Comparison of ENCODE assay signal across 11 cellular contexts in the genomic region with DNA sequence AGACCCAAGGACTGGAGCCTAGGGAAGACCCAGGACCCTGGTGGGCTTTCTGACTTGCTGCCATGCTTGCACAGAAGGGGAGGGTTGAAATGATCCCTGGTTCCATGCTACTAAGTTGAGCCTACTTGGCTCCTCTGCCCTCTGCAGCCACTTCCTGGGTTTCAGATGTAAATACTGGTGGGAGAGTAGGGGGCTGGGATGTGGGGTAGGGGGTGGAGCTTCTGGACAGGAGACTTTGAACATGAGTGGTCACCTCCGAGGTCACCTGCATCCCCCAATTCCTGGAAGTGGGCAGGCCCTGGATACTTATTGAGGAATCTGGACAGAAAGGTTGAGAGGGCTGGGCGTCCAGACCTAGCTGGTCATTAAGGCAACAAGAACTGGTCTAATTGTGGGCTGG. TPM values are rescaled to one million over a fixed set of nuclear protein-coding genes. Genes with fewer than 3 reads are reported as not detected.
A peak's percentile ranks its signal among the peaks of the same experiment; 100 is the strongest.
DNase-seq lines count a peak whose midpoint lies in the region; ATAC-seq and TF ChIP-seq lines count a peak whose summit lies in the region.
"Had no signal": no experiment of that assay in that cellular context is flagged by ENCODE, and none has a peak within 500 bp of the region (broad histone marks: within the 10 kb centered on the region; RNA-seq: fewer than 3 reads in every experiment).

No MANE protein-coding gene starts in this region.

- H3K4me1 Mint-ChIP-seq in activated naive CD8-positive, alpha-beta T cell (ENCODE audit: low read depth): peaks cover 46% of the 10 kb centered on the region
- peaks cover 31% of the 10 kb centered on the region for H3K4me1 Mint-ChIP-seq in activated naive CD8-positive, alpha-beta T cell treated with anti-CD3 and anti-CD28 coated beads, Interleukin-2, amount 50 U/mL, for 24 hours
- peaks cover 44% of the 10 kb centered on the region for H3K4me1 Mint-ChIP-seq in T-helper 17 cell
- H3K4me1 Mint-ChIP-seq in activated CD8-positive, alpha-beta memory T cell treated with anti-CD3 and anti-CD28 coated beads, Interleukin-2, amount 10 ng/mL, durations not matched to agents 7 days and 5 days: peaks cover 31% of the 10 kb centered on the region

- H3K9me3 ChIP-seq in T-helper 17 cell (ENCODE audit: control insufficient read depth, low read length, poor library complexity, severe bottlenecking) (no peaks in the 10 kb centered on the region), lower lobe of right lung (no peaks in the 10 kb centered on the region), thyroid gland (no peaks in the 10 kb centered on the region)

- 60 to 100% methylated on average over 2 of the region's 2 CpGs for WGBS in thyroid gland, 2 donors

- no peak overlapping the region for H3K4me3 ChIP-seq in lower lobe of right lung
- H3K4me3 ChIP-seq in thyroid gland (replicated peaks in 1 of 3): no peak overlapping the region
- H3K4me3 ChIP-seq: SK-N-MC had no signal

- TF ChIP-seq CTCF in lower lobe of right lung (IDR thresholded peaks at IDR 0.05) (no peak), thyroid gland (IDR thresholded peaks at IDR 0.05) (no peak)

- no peaks in the 10 kb centered on the region for H3K36me3 Mint-ChIP-seq in activated naive CD8-positive, alpha-beta T cell
- H3K36me3 Mint-ChIP-seq in activated naive CD8-positive, alpha-beta T cell treated with anti-CD3 and anti-CD28 coated beads, Interleukin-2, amount 50 U/mL, for 24 hours (ENCODE audit: low read depth): no peaks in the 10 kb centered on the region
- H3K36me3 Mint-ChIP-seq in T-helper 17 cell (ENCODE audit: low read depth): peaks cover 2% of the 10 kb centered on the region
- no peaks in the 10 kb centered on the region for H3K36me3 Mint-ChIP-seq in activated CD8-positive, alpha-beta memory T cell treated with anti-CD3 and anti-CD28 coated beads, Interleukin-2, amount 10 ng/mL, durations not matched to agents 7 days and 5 days

- ATAC-seq in activated naive CD8-positive, alpha-beta T cell treated with anti-CD3 and anti-CD28 coated beads, Interleukin-2, amount 50 U/mL, for 24 hours: no peak
- ATAC-seq in T-helper 17 cell: no peak
- ATAC-seq in lower lobe of right lung: no peak
- ATAC-seq in activated CD8-positive, alpha-beta memory T cell treated with anti-CD3 and anti-CD28 coated beads, Interleukin-2, amount 10 ng/mL, durations not matched to agents 7 days and 5 days: no peak
- no peak for ATAC-seq in GM21381 (IDR thresholded peaks at IDR 0.05; ENCODE audit: unreplicated experiment)

- no peak for TF ChIP-seq POLR2A in thyroid gland (IDR thresholded peaks at IDR 0.05)

- H3K4me3 Mint-ChIP-seq in activated naive CD8-positive, alpha-beta T cell: peak overlapping the region; percentile 30
- no peak overlapping the region for H3K4me3 Mint-ChIP-seq in activated naive CD8-positive, alpha-beta T cell treated with anti-CD3 and anti-CD28 coated beads, Interleukin-2, amount 50 U/mL, for 24 hours
- peak overlapping the region; percentile 68 for H3K4me3 Mint-ChIP-seq in T-helper 17 cell
- no peak overlapping the region for H3K4me3 Mint-ChIP-seq in activated CD8-positive, alpha-beta memory T cell treated with anti-CD3 and anti-CD28 coated beads, Interleukin-2, amount 10 ng/mL, durations not matched to agents 7 days and 5 days

- intact Hi-C loops in lower lobe of right lung (cut with DNase I): no loop called here
- intact Hi-C loops in thyroid gland (cut with DNase I): loop anchor here (5.0 kb wide), 1 partner anchor 94 kb away; no protein-coding TSS in a partner anchor

- peak overlapping the region; percentile 46 for H3K27ac Mint-ChIP-seq in activated naive CD8-positive, alpha-beta T cell
- H3K27ac Mint-ChIP-seq in activated naive CD8-positive, alpha-beta T cell treated with anti-CD3 and anti-CD28 coated beads, Interleukin-2, amount 50 U/mL, for 24 hours: no peak overlapping the region
- H3K27ac Mint-ChIP-seq in T-helper 17 cell: peak overlapping the region; percentile 91
- no peak overlapping the region for H3K27ac Mint-ChIP-seq in activated CD8-positive, alpha-beta memory T cell treated with anti-CD3 and anti-CD28 coated beads, Interleukin-2, amount 10 ng/mL, durations not matched to agents 7 days and 5 days

- no peak overlapping the region for H3K27ac ChIP-seq in lower lobe of right lung
- H3K27ac ChIP-seq in thyroid gland: peak overlapping the region in 2 of 3 donors; percentile 8 to 99
- H3K27ac ChIP-seq: SK-N-MC had no signal

- H3K27me3 ChIP-seq in lower lobe of right lung (ENCODE audit: low read depth): no peaks in the 10 kb centered on the region
- H3K27me3 ChIP-seq in thyroid gland: no peaks in the 10 kb centered on the region

- no peak for DNase-seq in activated naive CD8-positive, alpha-beta T cell treated with anti-CD3 and anti-CD28 coated beads, Interleukin-2, amount 50 U/mL, for 24 hours
- DNase-seq in T-helper 17 cell: no peak
- peak; percentile 30 for DNase-seq in lower lobe of right lung
- no peak for DNase-seq in thyroid gland
- no peak for DNase-seq in GOT3 (lab: John Stamatoyannopoulos, UW)
- no peak for DNase-seq in activated CD8-positive, alpha-beta memory T cell treated with anti-CD3 and anti-CD28 coated beads, Interleukin-2, amount 10 ng/mL, durations not matched to agents 7 days and 5 days
- DNase-seq: activated CD8-positive, alpha-beta memory T cell treated with anti-CD3 and anti-CD28 coated beads, Interleukin-2, amount 50 U/mL, for 48 hours; NCI-H446 had no signal

- no peaks in the 10 kb centered on the region for H3K27me3 Mint-ChIP-seq in activated naive CD8-positive, alpha-beta T cell
- peaks cover 2% of the 10 kb centered on the region for H3K27me3 Mint-ChIP-seq in activated naive CD8-positive, alpha-beta T cell treated with anti-CD3 and anti-CD28 coated beads, Interleukin-2, amount 50 U/mL, for 24 hours
- H3K27me3 Mint-ChIP-seq in T-helper 17 cell: no peaks in the 10 kb centered on the region
- H3K27me3 Mint-ChIP-seq in activated CD8-positive, alpha-beta memory T cell treated with anti-CD3 and anti-CD28 coated beads, Interleukin-2, amount 10 ng/mL, durations not matched to agents 7 days and 5 days: peaks cover 9% of the 10 kb centered on the region

- no peaks in the 10 kb centered on the region for H3K36me3 ChIP-seq in lower lobe of right lung
- no peaks in the 10 kb centered on the region for H3K36me3 ChIP-seq in thyroid gland

- H3K4me1 ChIP-seq in lower lobe of right lung (peaks cover 22% of the 10 kb centered on the region), thyroid gland (peaks cover 15 to 18% of the 10 kb centered on the region in 2 donors)

- CTCF ChIA-PET in activated CD8-positive, alpha-beta memory T cell treated with anti-CD3 and anti-CD28 coated beads, Interleukin-2, amount 10 ng/mL, durations not matched to agents 7 days and 5 days (lab: Charles Lee): no interaction called here

- H3K9me3 Mint-ChIP-seq in activated naive CD8-positive, alpha-beta T cell (ENCODE audit: low read depth): no peaks in the 10 kb centered on the region
- no peaks in the 10 kb centered on the region for H3K9me3 Mint-ChIP-seq in activated naive CD8-positive, alpha-beta T cell treated with anti-CD3 and anti-CD28 coated beads, Interleukin-2, amount 50 U/mL, for 24 hours
- no peaks in the 10 kb centered on the region for H3K9me3 Mint-ChIP-seq in activated CD8-positive, alpha-beta memory T cell treated with anti-CD3 and anti-CD28 coated beads, Interleukin-2, amount 10 ng/mL, durations not matched to agents 7 days and 5 days (ENCODE audit: low read depth)

RNA-seq across cellular contexts. Expression of a gene that starts 2.9 kb away (rescaled TPM):
- total RNA-seq in T-helper 17 cell: 10 to 100 TPM; 30.0 to 34.0 TPM
- total RNA-seq in lower lobe of right lung: 102 TPM
- 100 to 1,000 TPM in 2 of 4 donors, 10 to 100 TPM in 2; 59.9 to 128 (median 94.4) TPM for total RNA-seq in thyroid gland
- 10 to 100 TPM; 52.7 to 71.5 TPM for total RNA-seq in activated CD8-positive, alpha-beta memory T cell treated with anti-CD3 and anti-CD28 coated beads, Interleukin-2, amount 10 ng/mL, durations not matched to agents 7 days and 5 days

Comparison
In these comparisons a context has a peak if more than half of its experiments do, and no peak if none do; other contexts are left out.
1. H3K27ac Mint-ChIP-seq: peak in activated naive CD8-positive, alpha-beta T cell (single experiment) and T-helper 17 cell (single experiment); none in activated naive CD8-positive, alpha-beta T cell treated with anti-CD3 and anti-CD28 coated beads, Interleukin-2, amount 50 U/mL, for 24 hours (single experiment) and activated CD8-positive, alpha-beta memory T cell treated with anti-CD3 and anti-CD28 coated beads, Interleukin-2, amount 10 ng/mL, durations not matched to agents 7 days and 5 days (single experiment).
2. H3K4me3 Mint-ChIP-seq: peak in activated naive CD8-positive, alpha-beta T cell (single experiment) and T-helper 17 cell (single experiment); none in activated naive CD8-positive, alpha-beta T cell treated with anti-CD3 and anti-CD28 coated beads, Interleukin-2, amount 50 U/mL, for 24 hours (single experiment) and activated CD8-positive, alpha-beta memory T cell treated with anti-CD3 and anti-CD28 coated beads, Interleukin-2, amount 10 ng/mL, durations not matched to agents 7 days and 5 days (single experiment).